Comparison of ENCODE assay signal across 17 cellular contexts in the genomic region with DNA sequence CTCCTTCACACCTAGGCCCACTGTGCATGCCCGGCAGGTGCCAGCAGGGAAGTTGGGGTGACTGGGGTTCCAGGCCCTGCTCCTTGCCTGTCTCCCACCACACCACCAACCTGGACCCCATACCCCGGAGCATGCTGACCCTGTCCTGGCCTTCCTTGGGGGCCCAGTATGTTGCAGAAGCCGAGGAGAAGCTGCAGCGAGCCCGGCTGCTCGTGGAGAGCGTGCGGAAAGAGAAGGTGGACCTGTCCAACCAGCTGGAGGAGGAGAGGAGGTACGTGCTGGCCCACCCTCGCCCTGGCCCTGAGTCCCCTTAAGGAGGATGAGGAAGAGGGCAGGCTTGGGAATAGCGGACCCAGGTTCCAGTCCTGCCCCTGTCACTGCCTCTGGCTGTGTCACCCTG.
A peak's percentile ranks its signal among the peaks of the same experiment; 100 is the strongest.
DNase-seq lines count a peak whose midpoint lies in the region; ATAC-seq and TF ChIP-seq lines count a peak whose summit lies in the region.
"Had no signal": no experiment of that assay in that cellular context is flagged by ENCODE, and none has a peak within 500 bp of the region (broad histone marks: within the 10 kb centered on the region; RNA-seq: fewer than 3 reads in every experiment).

No MANE protein-coding gene starts in this region.

- no peak for ATAC-seq in GM18909 (IDR thresholded peaks at IDR 0.05; ENCODE audit: poor library complexity, unreplicated experiment)
- ATAC-seq: CD8-positive, alpha-beta T cell had no signal

- H2AFZ ChIP-seq in osteoblast (ENCODE audit: low read length), result no peak overlapping the region
- H2AFZ ChIP-seq: GM23248 had no signal

- H3K9me3 ChIP-seq in osteoblast (ENCODE audit: low read depth, low read length), result no peaks in the 10 kb centered on the region

- no peak overlapping the region for H3K4me2 ChIP-seq in osteoblast (ENCODE audit: insufficient read depth, low read length)

- H3K36me3 ChIP-seq in osteoblast (ENCODE audit: insufficient read depth, low read length), result peaks cover 40% of the 10 kb centered on the region

- TF ChIP-seq CTCF in 22Rv1 (IDR thresholded peaks at IDR 0.05), result no peak
- no peak for TF ChIP-seq CTCF in RWPE1 (conservative IDR thresholded peaks at IDR 0.05; ENCODE audit: low read depth)
- TF ChIP-seq CTCF in osteoblast (IDR thresholded peaks at IDR 0.05; ENCODE audit: extremely low read depth, low read depth, low read length), result no peak

- no peaks in the 10 kb centered on the region for H4K20me1 ChIP-seq in osteoblast (ENCODE audit: insufficient read depth, low read length)

- H3K27ac ChIP-seq in 22Rv1, result peak overlapping the region; percentile 70
- peak overlapping the region; percentile 33; the same call in 1 of the 2 replicates for H3K27ac ChIP-seq in RWPE1
- no peak overlapping the region for H3K27ac ChIP-seq in osteoblast (ENCODE audit: low read depth, low read length)
- H3K27ac ChIP-seq: C4-2B, GM23248 had no signal

- POLR2A ChIA-PET in RWPE1 (lab: Yijun Ruan, JAX; ENCODE audit: low non-redundant PET), result no interaction called here

- H3K4me1 ChIP-seq in osteoblast (ENCODE audit: insufficient read depth, low read length), result peaks cover under 1% of the 10 kb centered on the region
- H3K4me1 ChIP-seq: Caco-2 had no signal

- no peak overlapping the region for H3K4me3 ChIP-seq in osteoblast (ENCODE audit: insufficient read depth, low read length)
- H3K4me3 ChIP-seq: GM23248 had no signal

- CTCF ChIA-PET in RWPE1 (lab: Yijun Ruan, JAX), result no interaction called here

- DNase-seq in H4 (ENCODE audit: low spot score), result peak; percentile 9
- no peak for DNase-seq in RWPE1 (ENCODE audit: low spot score)
- DNase-seq in osteoblast (ENCODE audit: insufficient read length, low spot score, missing footprints), result peak; percentile 29
- no peak for DNase-seq in LoVo (ENCODE audit: low spot score)
- DNase-seq in DMS53 treated with DMSO at 0.1 percent for 48 hours (lab: John Stamatoyannopoulos, UW; ENCODE audit: unreplicated experiment), result no peak
- DNase-seq: Caco-2; CD4-positive, CD25-positive, alpha-beta regulatory T cell; CD8-positive, alpha-beta T cell; DMS 273 treated with DMSO at 0.1 percent for 48 hours; DMS79 treated with DMSO at 0.1 percent for 48 hours; GF-D8; GM23248; H9; HFFc6 had no signal

- no peaks in the 10 kb centered on the region for H3K27me3 ChIP-seq in osteoblast (ENCODE audit: insufficient read depth, low read length)

- H3K79me2 ChIP-seq in osteoblast (ENCODE audit: insufficient read depth, low read length), result peaks cover 2% of the 10 kb centered on the region

Comparison
In these comparisons a context has a peak if more than half of its experiments do, and no peak if none do; other contexts are left out.
1. DNase-seq: peak in H4 (single experiment) and osteoblast (single experiment); none in RWPE1 (single experiment), LoVo (single experiment) and DMS53 treated with DMSO at 0.1 percent for 48 hours (single experiment).